In genomic region chr22:49965291-49966040, GRCh38 we compare ENCODE assay signal across 11 cellular contexts. TPM values are rescaled to one million over a fixed set of nuclear protein-coding genes. Genes with fewer than 3 reads are reported as not detected.
DNase-seq lines count a peak whose midpoint lies in the region; ATAC-seq and TF ChIP-seq lines count a peak whose summit lies in the region.
"Had no signal": no experiment of that assay in that cellular context is flagged by ENCODE, and none has a peak within 500 bp of the region (broad histone marks: within the 10 kb centered on the region; RNA-seq: fewer than 3 reads in every experiment).

No MANE protein-coding gene starts in this region.

- in situ Hi-C loops in transverse colon (cut with MboI; ENCODE audit: low pct_ligation_motif_present in 1 of 4, low pct_unique_long_range_greater_than_20kb in 1 of 4, low sequenced_read_pairs in 3 of 4): loop anchor here in 1 of 4 donors (25.0 kb wide), 1 partner anchor 103 kb away; the partner anchor contains the start of gene ZBED4

- peak overlapping the region; percentile 93 to 95 (median 94) for H3K27ac ChIP-seq in transverse colon

- peak overlapping the region; percentile 91 for H3K4me3 Mint-ChIP-seq in activated naive CD4-positive, alpha-beta T cell treated with anti-CD3 and anti-CD28 coated beads for 36 hours
- no peak overlapping the region for H3K4me3 Mint-ChIP-seq in central memory CD8-positive, alpha-beta T cell
- no peak overlapping the region for H3K4me3 Mint-ChIP-seq in natural killer cell treated with Interleukin-12 subunit alpha and Interleukin-12 subunit beta and Interleukin-15 and Interleukin-18, amount 100 ng/mL, for 72 hours

- TF ChIP-seq EP300 in transverse colon (IDR thresholded peaks at IDR 0.05; ENCODE audit: low read depth): no peak

- H3K4me1 Mint-ChIP-seq in activated naive CD4-positive, alpha-beta T cell treated with anti-CD3 and anti-CD28 coated beads for 36 hours (ENCODE audit: low read depth): peaks cover 42% of the 10 kb centered on the region
- peaks cover 32% of the 10 kb centered on the region for H3K4me1 Mint-ChIP-seq in central memory CD8-positive, alpha-beta T cell
- H3K4me1 Mint-ChIP-seq in natural killer cell treated with Interleukin-12 subunit alpha and Interleukin-12 subunit beta and Interleukin-15 and Interleukin-18, amount 100 ng/mL, for 72 hours (ENCODE audit: low read depth in 2 of 2): peaks cover 12 to 19% of the 10 kb centered on the region in 2 donors

- H3K36me3 ChIP-seq in transverse colon: peaks cover 0 to 13% (median 8%) of the 10 kb centered on the region in 4 donors

- H3K9me3 ChIP-seq in transverse colon: no peaks in the 10 kb centered on the region

- no peaks in the 10 kb centered on the region for H3K27me3 Mint-ChIP-seq in activated naive CD4-positive, alpha-beta T cell treated with anti-CD3 and anti-CD28 coated beads for 36 hours (ENCODE audit: low read depth)
- no peaks in the 10 kb centered on the region for H3K27me3 Mint-ChIP-seq in central memory CD8-positive, alpha-beta T cell
- no peaks in the 10 kb centered on the region for H3K27me3 Mint-ChIP-seq in natural killer cell treated with Interleukin-12 subunit alpha and Interleukin-12 subunit beta and Interleukin-15 and Interleukin-18, amount 100 ng/mL, for 72 hours

- WGBS in transverse colon (ENCODE audit: low coverage in 1 of 2), 2 donors: 81% methylated on average over 10 of the region's 18 CpGs; no CpG with 5 or more reads in 1 of the 2 donors

- no peak for TF ChIP-seq CTCF in transverse colon (IDR thresholded peaks at IDR 0.05)

- intact Hi-C loops in activated naive CD4-positive, alpha-beta T cell treated with anti-CD3 and anti-CD28 coated beads for 36 hours (cut with micrococcal nuclease): no loop called here
- intact Hi-C loops in transverse colon (cut with DNase I; ENCODE audit: low total_unique reads): no loop called here

- H3K9me3 Mint-ChIP-seq in activated naive CD4-positive, alpha-beta T cell treated with anti-CD3 and anti-CD28 coated beads for 36 hours: no peaks in the 10 kb centered on the region
- no peaks in the 10 kb centered on the region for H3K9me3 Mint-ChIP-seq in central memory CD8-positive, alpha-beta T cell
- H3K9me3 Mint-ChIP-seq in natural killer cell treated with Interleukin-12 subunit alpha and Interleukin-12 subunit beta and Interleukin-15 and Interleukin-18, amount 100 ng/mL, for 72 hours: no peaks in the 10 kb centered on the region

- peak; percentile 32 for DNase-seq in activated naive CD4-positive, alpha-beta T cell treated with anti-CD3 and anti-CD28 coated beads for 36 hours
- no peak for DNase-seq in activated naive CD4-positive, alpha-beta T cell (lab: John Stamatoyannopoulos, UW)
- no peak for DNase-seq in central memory CD8-positive, alpha-beta T cell (ENCODE audit: low spot score in 2 of 2)
- DNase-seq in natural killer cell treated with Interleukin-12 subunit alpha and Interleukin-12 subunit beta and Interleukin-15 and Interleukin-18, amount 100 ng/mL, for 72 hours (ENCODE audit: low spot score): peak; percentile 56
- peak; percentile 16 for DNase-seq in transverse colon
- DNase-seq in NCI-H226: no peak
- DNase-seq: AML-193, foreskin melanocyte had no signal

- ATAC-seq in central memory CD8-positive, alpha-beta T cell (replicated peaks; ENCODE audit: extremely low read depth, poor library complexity, severe bottlenecking): no peak
- ATAC-seq in natural killer cell treated with Interleukin-12 subunit alpha and Interleukin-12 subunit beta and Interleukin-15 and Interleukin-18, amount 100 ng/mL, for 72 hours: no peak
- ATAC-seq in GM18909 (IDR thresholded peaks at IDR 0.05; ENCODE audit: poor library complexity, unreplicated experiment): no peak
- ATAC-seq in GM21360 (IDR thresholded peaks at IDR 0.05; ENCODE audit: unreplicated experiment): no peak

- peak overlapping the region; percentile 93 for H3K27ac Mint-ChIP-seq in activated naive CD4-positive, alpha-beta T cell treated with anti-CD3 and anti-CD28 coated beads for 36 hours
- H3K27ac Mint-ChIP-seq in central memory CD8-positive, alpha-beta T cell (ENCODE audit: low read depth): peak overlapping the region; percentile 96
- no peak overlapping the region for H3K27ac Mint-ChIP-seq in natural killer cell treated with Interleukin-12 subunit alpha and Interleukin-12 subunit beta and Interleukin-15 and Interleukin-18, amount 100 ng/mL, for 72 hours

- H3K27me3 ChIP-seq in transverse colon: no peaks in the 10 kb centered on the region

- H3K4me3 ChIP-seq in transverse colon: no peak overlapping the region

- peaks cover 28 to 56% (median 49%) of the 10 kb centered on the region in 4 donors for H3K4me1 ChIP-seq in transverse colon

- CTCF ChIA-PET in activated naive CD4-positive, alpha-beta T cell treated with anti-CD3 and anti-CD28 coated beads for 36 hours (lab: Charles Lee): interaction anchor here (1.0 kb wide), 1 partner anchor 34 kb away, joined by 4 read pairs; no protein-coding TSS in a partner anchor

- peak; percentile 15 for TF ChIP-seq POLR2A in transverse colon (IDR thresholded peaks at IDR 0.05)

- H3K36me3 Mint-ChIP-seq in activated naive CD4-positive, alpha-beta T cell treated with anti-CD3 and anti-CD28 coated beads for 36 hours (ENCODE audit: low read depth): peaks cover 35% of the 10 kb centered on the region
- H3K36me3 Mint-ChIP-seq in central memory CD8-positive, alpha-beta T cell (ENCODE audit: insufficient read depth): peaks cover 65% of the 10 kb centered on the region
- H3K36me3 Mint-ChIP-seq in natural killer cell treated with Interleukin-12 subunit alpha and Interleukin-12 subunit beta and Interleukin-15 and Interleukin-18, amount 100 ng/mL, for 72 hours: no peaks in the 10 kb centered on the region

RNA-seq across cellular contexts. Expression of gene PIM3, which starts 4.9 kb away (rescaled TPM):
- total RNA-seq in activated naive CD4-positive, alpha-beta T cell treated with anti-CD3 and anti-CD28 coated beads for 36 hours: 100 to 1,000 TPM; 202 to 210 TPM
- 100 to 1,000 TPM in 1 of 2 donors, 10 to 100 TPM in 1; 78.5 to 115 TPM for total RNA-seq in natural killer cell treated with Interleukin-12 subunit alpha and Interleukin-12 subunit beta and Interleukin-15 and Interleukin-18, amount 100 ng/mL, for 72 hours
- 100 to 1,000 TPM; 115 to 290 (median 147) TPM for total RNA-seq in transverse colon

RNA-seq across cellular contexts. Expression of gene CRELD2, which starts 47.0 kb away (rescaled TPM):
- total RNA-seq in activated naive CD4-positive, alpha-beta T cell treated with anti-CD3 and anti-CD28 coated beads for 36 hours: 10 to 100 TPM; 15.3 to 16.2 TPM
- total RNA-seq in natural killer cell treated with Interleukin-12 subunit alpha and Interleukin-12 subunit beta and Interleukin-15 and Interleukin-18, amount 100 ng/mL, for 72 hours: 10 to 100 TPM; 59.5 to 75.7 TPM
- 10 to 100 TPM; 31.0 to 37.9 (median 36.4) TPM for total RNA-seq in transverse colon

RNA-seq across cellular contexts. Expression of gene IL17REL, which starts 47.1 kb away (rescaled TPM):
- under 1 TPM; 0.12 to 0.15 TPM for total RNA-seq in activated naive CD4-positive, alpha-beta T cell treated with anti-CD3 and anti-CD28 coated beads for 36 hours
- not detected for total RNA-seq in natural killer cell treated with Interleukin-12 subunit alpha and Interleukin-12 subunit beta and Interleukin-15 and Interleukin-18, amount 100 ng/mL, for 72 hours
- total RNA-seq in transverse colon: 1 to 10 TPM in 2 of 4 donors, under 1 TPM in 2; 0.32 to 2.2 (median 1.3) TPM
- total RNA-seq: renal cortical epithelial cell had no signal

RNA-seq across cellular contexts. Expression of gene ALG12, which starts 47.2 kb away (rescaled TPM):
- 1 to 10 TPM; 7.4 to 9.6 TPM for total RNA-seq in activated naive CD4-positive, alpha-beta T cell treated with anti-CD3 and anti-CD28 coated beads for 36 hours
- total RNA-seq in natural killer cell treated with Interleukin-12 subunit alpha and Interleukin-12 subunit beta and Interleukin-15 and Interleukin-18, amount 100 ng/mL, for 72 hours: 10 to 100 TPM; 19.3 to 22.9 TPM
- total RNA-seq in transverse colon: 10 to 100 TPM; 10.1 to 24.4 (median 18.3) TPM

Comparison
In these comparisons a context has a peak if more than half of its experiments do, and no peak if none do; other contexts are left out.
1. DNase-seq: peak in activated naive CD4-positive, alpha-beta T cell treated with anti-CD3 and anti-CD28 coated beads for 36 hours (single experiment), natural killer cell treated with Interleukin-12 subunit alpha and Interleukin-12 subunit beta and Interleukin-15 and Interleukin-18, amount 100 ng/mL, for 72 hours (single experiment) and transverse colon (single experiment); none in activated naive CD4-positive, alpha-beta T cell (0 of 4), central memory CD8-positive, alpha-beta T cell (0 of 2) and NCI-H226 (single experiment).
2. H3K27ac Mint-ChIP-seq: peak in activated naive CD4-positive, alpha-beta T cell treated with anti-CD3 and anti-CD28 coated beads for 36 hours (single experiment) and central memory CD8-positive, alpha-beta T cell (single experiment); none in natural killer cell treated with Interleukin-12 subunit alpha and Interleukin-12 subunit beta and Interleukin-15 and Interleukin-18, amount 100 ng/mL, for 72 hours (0 of 2).